Comparison of ENCODE assay signal across 28 cellular contexts in genomic region chr5:173090626-173091025, GRCh38. TPM values are rescaled to one million over a fixed set of nuclear protein-coding genes. Genes with fewer than 3 reads are reported as not detected.
DNase-seq lines count a peak whose midpoint lies in the region; ATAC-seq lines count a peak whose summit lies in the region.
"Had no signal": no experiment of that assay in that cellular context is flagged by ENCODE, and none has a peak within 500 bp of the region (broad histone marks: within the 10 kb centered on the region; RNA-seq: fewer than 3 reads in every experiment).

No MANE protein-coding gene starts in this region.

- intact Hi-C loops in activated CD4-positive, alpha-beta memory T cell treated with anti-CD3 and anti-CD28 coated beads for 36 hours (cut with micrococcal nuclease): no loop called here

- peaks cover 34% of the 10 kb centered on the region for H3K4me1 Mint-ChIP-seq in activated CD4-positive, alpha-beta memory T cell treated with anti-CD3 and anti-CD28 coated beads for 36 hours (ENCODE audit: low read depth)
- peaks cover 7% of the 10 kb centered on the region for H3K4me1 Mint-ChIP-seq in activated CD4-positive, alpha-beta memory T cell treated with anti-CD3 and anti-CD28 coated beads, Interleukin-2, amount 10 ng/mL, durations not matched to agents 7 days and 5 days
- H3K4me1 Mint-ChIP-seq in CD8-positive, alpha-beta memory T cell: peaks cover 20 to 35% (median 31%) of the 10 kb centered on the region in 3 donors
- peaks cover 20% of the 10 kb centered on the region for H3K4me1 Mint-ChIP-seq in activated T-helper 17 cell treated with anti-CD3 and anti-CD28 coated beads, Interleukin-2, amount 50 U/mL, for 72 hours
- H3K4me1 Mint-ChIP-seq in naive thymus-derived CD8-positive, alpha-beta T cell: peaks cover 17 to 30% (median 25%) of the 10 kb centered on the region in 4 donors

- H3K4me3 ChIP-seq in CD8-positive, alpha-beta memory T cell (ENCODE audit: low read length): no peak overlapping the region
- H3K4me3 ChIP-seq: ascending aorta, cardiac muscle cell, coronary artery, left lung had no signal

- POLR2A ChIA-PET in activated CD4-positive, alpha-beta memory T cell treated with anti-CD3 and anti-CD28 coated beads for 36 hours (lab: Charles Lee): no interaction called here
- POLR2A ChIA-PET in activated CD4-positive, alpha-beta memory T cell treated with anti-CD3 and anti-CD28 coated beads, Interleukin-2, amount 10 ng/mL, durations not matched to agents 7 days and 5 days (lab: Charles Lee): interaction anchor here (0.8 kb wide), 1 partner anchor 107 kb away, joined by 3 read pairs; the partner anchor contains the start of gene ATP6V0E1
- POLR2A ChIA-PET in CD8-positive, alpha-beta memory T cell (lab: Charles Lee): no interaction called here
- POLR2A ChIA-PET in naive thymus-derived CD8-positive, alpha-beta T cell (lab: Charles Lee): interaction anchor here (1.0 kb wide), 1 partner anchor 59 kb away, joined by 3 read pairs; no protein-coding TSS in a partner anchor

- H3K27me3 Mint-ChIP-seq in activated CD4-positive, alpha-beta memory T cell treated with anti-CD3 and anti-CD28 coated beads for 36 hours: no peaks in the 10 kb centered on the region
- H3K27me3 Mint-ChIP-seq in activated CD4-positive, alpha-beta memory T cell treated with anti-CD3 and anti-CD28 coated beads, Interleukin-2, amount 10 ng/mL, durations not matched to agents 7 days and 5 days: no peaks in the 10 kb centered on the region
- H3K27me3 Mint-ChIP-seq in CD8-positive, alpha-beta memory T cell: no peaks in the 10 kb centered on the region
- H3K27me3 Mint-ChIP-seq in activated T-helper 17 cell treated with anti-CD3 and anti-CD28 coated beads, Interleukin-2, amount 50 U/mL, for 72 hours: no peaks in the 10 kb centered on the region
- no peaks in the 10 kb centered on the region for H3K27me3 Mint-ChIP-seq in naive thymus-derived CD8-positive, alpha-beta T cell
- H3K27me3 Mint-ChIP-seq: activated CD4-positive, alpha-beta T cell treated with anti-CD3 and anti-CD28 coated beads, Interleukin-2, amount 10 ng/mL, durations not matched to agents 24 days and 14 days; activated naive CD8-positive, alpha-beta T cell treated with anti-CD3 and anti-CD28 coated beads, Interleukin-2, amount 10 ng/mL, durations not matched to agents 7 days and 5 days; effector memory CD8-positive, alpha-beta T cell; naive B cell; type B pancreatic cell had no signal

- no peaks in the 10 kb centered on the region for H3K4me1 ChIP-seq in CD8-positive, alpha-beta memory T cell (ENCODE audit: insufficient read depth, low read length)

- no peaks in the 10 kb centered on the region for H3K9me3 ChIP-seq in CD8-positive, alpha-beta memory T cell (ENCODE audit: low read length)
- H3K9me3 ChIP-seq: ascending aorta, left lung had no signal

- no peaks in the 10 kb centered on the region for H3K9me3 Mint-ChIP-seq in activated CD4-positive, alpha-beta memory T cell treated with anti-CD3 and anti-CD28 coated beads for 36 hours
- no peaks in the 10 kb centered on the region for H3K9me3 Mint-ChIP-seq in activated CD4-positive, alpha-beta memory T cell treated with anti-CD3 and anti-CD28 coated beads, Interleukin-2, amount 10 ng/mL, durations not matched to agents 7 days and 5 days
- no peaks in the 10 kb centered on the region for H3K9me3 Mint-ChIP-seq in CD8-positive, alpha-beta memory T cell
- H3K9me3 Mint-ChIP-seq in activated T-helper 17 cell treated with anti-CD3 and anti-CD28 coated beads, Interleukin-2, amount 50 U/mL, for 72 hours: no peaks in the 10 kb centered on the region
- H3K9me3 Mint-ChIP-seq in naive thymus-derived CD8-positive, alpha-beta T cell: no peaks in the 10 kb centered on the region
- H3K9me3 Mint-ChIP-seq: activated CD4-positive, alpha-beta T cell treated with anti-CD3 and anti-CD28 coated beads, Interleukin-2, amount 10 ng/mL, durations not matched to agents 24 days and 14 days; effector memory CD8-positive, alpha-beta T cell; HFFc6; type B pancreatic cell had no signal

- H3K27ac ChIP-seq in CD8-positive, alpha-beta memory T cell (ENCODE audit: low read depth, low read length): no peak overlapping the region
- H3K27ac ChIP-seq: ascending aorta, C4-2B, cardiac muscle cell, coronary artery, WERI-Rb-1 had no signal

- H3K36me3 ChIP-seq in CD8-positive, alpha-beta memory T cell (ENCODE audit: insufficient read depth, low read length): peaks cover 14% of the 10 kb centered on the region
- H3K36me3 ChIP-seq: WERI-Rb-1 had no signal

- H3K4me3 Mint-ChIP-seq in activated CD4-positive, alpha-beta memory T cell treated with anti-CD3 and anti-CD28 coated beads for 36 hours: no peak overlapping the region
- no peak overlapping the region for H3K4me3 Mint-ChIP-seq in activated CD4-positive, alpha-beta memory T cell treated with anti-CD3 and anti-CD28 coated beads, Interleukin-2, amount 10 ng/mL, durations not matched to agents 7 days and 5 days
- no peak overlapping the region for H3K4me3 Mint-ChIP-seq in CD8-positive, alpha-beta memory T cell
- peak overlapping the region; percentile 12 for H3K4me3 Mint-ChIP-seq in activated T-helper 17 cell treated with anti-CD3 and anti-CD28 coated beads, Interleukin-2, amount 50 U/mL, for 72 hours
- no peak overlapping the region for H3K4me3 Mint-ChIP-seq in naive thymus-derived CD8-positive, alpha-beta T cell
- H3K4me3 Mint-ChIP-seq: activated CD4-positive, alpha-beta T cell treated with anti-CD3 and anti-CD28 coated beads, Interleukin-2, amount 10 ng/mL, durations not matched to agents 24 days and 14 days; activated naive CD8-positive, alpha-beta T cell treated with anti-CD3 and anti-CD28 coated beads, Interleukin-2, amount 10 ng/mL, durations not matched to agents 7 days and 5 days; effector memory CD8-positive, alpha-beta T cell; HFFc6; type B pancreatic cell had no signal

- DNase-seq in activated CD4-positive, alpha-beta memory T cell treated with anti-CD3 and anti-CD28 coated beads for 36 hours: no peak
- DNase-seq in activated CD4-positive, alpha-beta memory T cell treated with anti-CD3 and anti-CD28 coated beads, Interleukin-2, amount 10 ng/mL, durations not matched to agents 7 days and 5 days: no peak
- no peak for DNase-seq in CD8-positive, alpha-beta memory T cell
- no peak for DNase-seq in naive thymus-derived CD8-positive, alpha-beta T cell
- no peak for DNase-seq in epidermal melanocyte (ENCODE audit: insufficient read length, low spot score)
- no peak for DNase-seq in stimulated activated CD4-positive, alpha-beta T cell treated with anti-CD3 and anti-CD28 coated beads, Interleukin-12 subunit alpha, Interleukin-12 subunit beta, amount 100 ng/mL, for 4 hours
- DNase-seq: activated CD4-positive, alpha-beta T cell treated with anti-CD3 and anti-CD28 coated beads, Interleukin-2, amount 10 ng/mL, durations not matched to agents 24 days and 14 days; activated naive CD8-positive, alpha-beta T cell treated with anti-CD3 and anti-CD28 coated beads, Interleukin-2, amount 10 ng/mL, durations not matched to agents 7 days and 5 days; effector memory CD8-positive, alpha-beta T cell; GOT3; HFFc6; islet precursor cell; left lung; naive B cell; NCI-H146; SIG-M5; stimulated activated CD4-positive, alpha-beta T cell treated with anti-CD3 and anti-CD28 coated beads, Interleukin-15, amount 100 ng/mL, for 24 hours; stimulated activated CD4-positive, alpha-beta T cell treated with anti-CD3 and anti-CD28 coated beads, Interleukin-4, amount 100 ng/mL, for 4 hours; substantia nigra; SW 1271; WERI-Rb-1 had no signal

- H3K36me3 Mint-ChIP-seq in activated CD4-positive, alpha-beta memory T cell treated with anti-CD3 and anti-CD28 coated beads for 36 hours: peaks cover 21% of the 10 kb centered on the region
- peaks cover 16% of the 10 kb centered on the region for H3K36me3 Mint-ChIP-seq in activated CD4-positive, alpha-beta memory T cell treated with anti-CD3 and anti-CD28 coated beads, Interleukin-2, amount 10 ng/mL, durations not matched to agents 7 days and 5 days (ENCODE audit: low read depth)
- H3K36me3 Mint-ChIP-seq in CD8-positive, alpha-beta memory T cell: peaks cover 0 to 64% (median 17%) of the 10 kb centered on the region in 3 donors
- peaks cover 48% of the 10 kb centered on the region for H3K36me3 Mint-ChIP-seq in activated T-helper 17 cell treated with anti-CD3 and anti-CD28 coated beads, Interleukin-2, amount 50 U/mL, for 72 hours (ENCODE audit: low read depth)
- peaks cover 3 to 71% (median 16%) of the 10 kb centered on the region in 3 donors for H3K36me3 Mint-ChIP-seq in naive thymus-derived CD8-positive, alpha-beta T cell

- peak overlapping the region; percentile 18 for H3K27ac Mint-ChIP-seq in activated CD4-positive, alpha-beta memory T cell treated with anti-CD3 and anti-CD28 coated beads for 36 hours
- no peak overlapping the region for H3K27ac Mint-ChIP-seq in activated CD4-positive, alpha-beta memory T cell treated with anti-CD3 and anti-CD28 coated beads, Interleukin-2, amount 10 ng/mL, durations not matched to agents 7 days and 5 days
- peak overlapping the region in 5 of 8 donors; percentile 3 to 59 (median 26) for H3K27ac Mint-ChIP-seq in CD8-positive, alpha-beta memory T cell
- H3K27ac Mint-ChIP-seq in activated T-helper 17 cell treated with anti-CD3 and anti-CD28 coated beads, Interleukin-2, amount 50 U/mL, for 72 hours: peak overlapping the region; percentile 43
- H3K27ac Mint-ChIP-seq in naive thymus-derived CD8-positive, alpha-beta T cell: peak overlapping the region in 7 of 10 donors; percentile 2 to 76 (median 23)
- H3K27ac Mint-ChIP-seq: activated CD4-positive, alpha-beta T cell treated with anti-CD3 and anti-CD28 coated beads, Interleukin-2, amount 10 ng/mL, durations not matched to agents 24 days and 14 days; activated naive CD8-positive, alpha-beta T cell treated with anti-CD3 and anti-CD28 coated beads, Interleukin-2, amount 10 ng/mL, durations not matched to agents 7 days and 5 days; HFFc6; type B pancreatic cell had no signal

- peak; percentile 65 for ATAC-seq in activated T-helper 17 cell treated with anti-CD3 and anti-CD28 coated beads, Interleukin-2, amount 50 U/mL, for 72 hours (replicated peaks)
- no peak for ATAC-seq in naive thymus-derived CD8-positive, alpha-beta T cell
- ATAC-seq in GM18873 (IDR thresholded peaks at IDR 0.05; ENCODE audit: low FRiP score, unreplicated experiment): no peak
- ATAC-seq: effector memory CD8-positive, alpha-beta T cell; left lung had no signal

- no peaks in the 10 kb centered on the region for H3K27me3 ChIP-seq in CD8-positive, alpha-beta memory T cell (ENCODE audit: insufficient read depth, low read length, poor library complexity, severe bottlenecking)
- H3K27me3 ChIP-seq: ascending aorta, cardiac muscle cell, left lung had no signal

- CTCF ChIA-PET in activated CD4-positive, alpha-beta memory T cell treated with anti-CD3 and anti-CD28 coated beads for 36 hours (lab: Charles Lee): no interaction called here
- CTCF ChIA-PET in activated CD4-positive, alpha-beta memory T cell treated with anti-CD3 and anti-CD28 coated beads, Interleukin-2, amount 10 ng/mL, durations not matched to agents 7 days and 5 days (lab: Charles Lee): no interaction called here
- CTCF ChIA-PET in CD8-positive, alpha-beta memory T cell (lab: Charles Lee): no interaction called here

RNA-seq across cellular contexts. Expression of gene CREBRF, which starts 34.5 kb away (rescaled TPM):
- total RNA-seq in activated CD4-positive, alpha-beta memory T cell treated with anti-CD3 and anti-CD28 coated beads for 36 hours: 10 to 100 TPM; 15.3 to 16.3 TPM
- 10 to 100 TPM; 24.2 to 25.4 TPM for total RNA-seq in activated CD4-positive, alpha-beta memory T cell treated with anti-CD3 and anti-CD28 coated beads, Interleukin-2, amount 10 ng/mL, durations not matched to agents 7 days and 5 days
- total RNA-seq in CD8-positive, alpha-beta memory T cell: 10 to 100 TPM; 14.3 to 14.9 TPM
- polyA plus RNA-seq in CD8-positive, alpha-beta memory T cell: 61.0 TPM
- 10 to 100 TPM; 10.5 to 29.5 TPM for total RNA-seq in activated T-helper 17 cell treated with anti-CD3 and anti-CD28 coated beads, Interleukin-2, amount 50 U/mL, for 72 hours
- total RNA-seq in naive thymus-derived CD8-positive, alpha-beta T cell: 100 to 1,000 TPM in 1 of 2 experiments, 10 to 100 TPM in 1; 99.4 to 111 TPM
- 10 to 100 TPM; 52.6 to 61.6 (median 55.9) TPM for polyA plus RNA-seq in naive thymus-derived CD8-positive, alpha-beta T cell

RNA-seq across cellular contexts. Expression of gene BNIP1, which starts 53.7 kb away (rescaled TPM):
- total RNA-seq in activated CD4-positive, alpha-beta memory T cell treated with anti-CD3 and anti-CD28 coated beads for 36 hours: 10 to 100 TPM; 19.3 to 20.9 TPM
- total RNA-seq in activated CD4-positive, alpha-beta memory T cell treated with anti-CD3 and anti-CD28 coated beads, Interleukin-2, amount 10 ng/mL, durations not matched to agents 7 days and 5 days: 10 to 100 TPM; 13.2 to 13.3 TPM
- total RNA-seq in CD8-positive, alpha-beta memory T cell: 10 to 100 TPM; 25.5 to 26.5 TPM
- polyA plus RNA-seq in CD8-positive, alpha-beta memory T cell: 16.8 TPM
- 10 to 100 TPM; 13.0 to 18.5 TPM for total RNA-seq in activated T-helper 17 cell treated with anti-CD3 and anti-CD28 coated beads, Interleukin-2, amount 50 U/mL, for 72 hours
- 1 to 10 TPM; 6.9 to 8.3 TPM for total RNA-seq in naive thymus-derived CD8-positive, alpha-beta T cell
- 10 to 100 TPM; 11.0 to 19.3 (median 15.5) TPM for polyA plus RNA-seq in naive thymus-derived CD8-positive, alpha-beta T cell

Comparison
In these comparisons a context has a peak if more than half of its experiments do, and no peak if none do; other contexts are left out.
1. POLR2A ChIA-PET loops: an anchor here in activated CD4-positive, alpha-beta memory T cell treated with anti-CD3 and anti-CD28 coated beads, Interleukin-2, amount 10 ng/mL, durations not matched to agents 7 days and 5 days (0.8 kb wide) and naive thymus-derived CD8-positive, alpha-beta T cell (1.0 kb wide); none called in activated CD4-positive, alpha-beta memory T cell treated with anti-CD3 and anti-CD28 coated beads for 36 hours and CD8-positive, alpha-beta memory T cell.